Comparison of ENCODE assay signal across 9 cellular contexts in the genomic region with DNA sequence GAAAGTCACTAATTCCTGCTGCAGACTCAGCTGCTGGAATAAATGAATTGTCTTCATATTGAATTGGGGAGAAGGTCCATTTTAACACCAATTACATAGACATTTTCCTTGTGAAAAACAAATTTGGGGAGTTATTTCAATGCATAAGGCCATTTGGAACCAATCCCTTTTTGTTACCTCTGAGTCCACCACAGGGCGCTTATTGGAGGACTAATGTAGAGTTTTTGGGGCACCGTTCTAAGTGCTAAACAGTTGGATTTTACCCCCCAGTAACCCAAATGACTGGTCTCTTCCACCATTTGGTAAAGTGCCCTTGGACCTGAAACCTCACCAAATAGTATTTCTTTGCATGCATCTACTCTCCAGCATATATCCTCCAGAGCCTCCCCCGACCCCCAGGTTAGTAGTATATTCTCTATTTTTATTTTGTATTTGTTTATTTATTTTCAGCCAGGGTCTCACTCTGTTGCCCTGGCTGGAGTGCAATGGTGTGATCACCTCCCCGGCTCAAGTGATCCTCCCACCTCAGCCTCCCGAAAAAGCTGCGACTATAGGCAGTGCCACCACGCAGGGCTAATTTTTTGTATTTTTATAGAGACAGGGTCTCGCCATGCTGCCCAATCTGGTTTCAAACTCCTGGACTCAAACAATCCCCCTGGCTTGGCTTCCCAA. TPM values are rescaled to one million over a fixed set of nuclear protein-coding genes. Genes with fewer than 3 reads are reported as not detected.
DNase-seq lines count a peak whose midpoint lies in the region; ATAC-seq and TF ChIP-seq lines count a peak whose summit lies in the region.
"Had no signal": no experiment of that assay in that cellular context is flagged by ENCODE, and none has a peak within 500 bp of the region (broad histone marks: within the 10 kb centered on the region; RNA-seq: fewer than 3 reads in every experiment).

No MANE protein-coding gene starts in this region.

- H3K4me1 ChIP-seq in Karpas-422 (ENCODE audit: low read length): peaks cover 50% of the 10 kb centered on the region

- no peaks in the 10 kb centered on the region for H3K9me3 Mint-ChIP-seq in CD4-positive, alpha-beta T cell
- H3K9me3 Mint-ChIP-seq in central memory CD8-positive, alpha-beta T cell: no peaks in the 10 kb centered on the region
- H3K9me3 Mint-ChIP-seq in neural crest cell: no peaks in the 10 kb centered on the region

- H3K79me2 ChIP-seq in Karpas-422 (ENCODE audit: low read length): peaks cover 64% of the 10 kb centered on the region

- intact Hi-C loops in CD4-positive, alpha-beta T cell (cut with DNase I, micrococcal nuclease): loop anchor here (2.0 to 10.0 kb wide), 5 partner anchors 47 to 648 kb away; a partner anchor contains a TSS

- no peaks in the 10 kb centered on the region for H3K27me3 ChIP-seq in CD4-positive, alpha-beta T cell (ENCODE audit: control insufficient read depth, insufficient read depth, low read length)
- H3K27me3 ChIP-seq in Karpas-422 (ENCODE audit: low read length): no peaks in the 10 kb centered on the region

- no peaks in the 10 kb centered on the region for H3K27me3 Mint-ChIP-seq in CD4-positive, alpha-beta T cell
- no peaks in the 10 kb centered on the region for H3K27me3 Mint-ChIP-seq in central memory CD8-positive, alpha-beta T cell
- H3K27me3 Mint-ChIP-seq in neural crest cell (ENCODE audit: low read depth): no peaks in the 10 kb centered on the region

- TF ChIP-seq CTCF in CD4-positive, alpha-beta T cell (IDR thresholded peaks at IDR 0.05): no peak
- TF ChIP-seq CTCF in neural crest cell (conservative IDR thresholded peaks at IDR 0.05): no peak

- H4K20me1 ChIP-seq in Karpas-422 (ENCODE audit: insufficient read depth, low read depth, low read length): no peaks in the 10 kb centered on the region

- H3K27ac ChIP-seq in CD4-positive, alpha-beta T cell (ENCODE audit: low read depth, low read length): no peak overlapping the region
- 0 out of 2 replicates have a peak overlapping the region, but pooled peaks have one; percentile 5 for H3K27ac ChIP-seq in Karpas-422 (ENCODE audit: low read length)

- no peaks in the 10 kb centered on the region for H3K9me2 ChIP-seq in Karpas-422 (replicated peaks; ENCODE audit: insufficient read depth, low read length)

- ATAC-seq in CD4-positive, alpha-beta T cell (ENCODE audit: poor library complexity): no peak
- no peak for ATAC-seq in central memory CD8-positive, alpha-beta T cell (replicated peaks; ENCODE audit: extremely low read depth, poor library complexity, severe bottlenecking)
- ATAC-seq in activated CD4-positive, CD25-positive, alpha-beta regulatory T cell treated with anti-CD3 and anti-CD28 coated beads, Interleukin-2, amount 50 U/mL, for 24 hours: no peak

- no peaks in the 10 kb centered on the region for H3K9me3 ChIP-seq in CD4-positive, alpha-beta T cell (ENCODE audit: control insufficient read depth, low read length)
- no peaks in the 10 kb centered on the region for H3K9me3 ChIP-seq in Karpas-422 (ENCODE audit: low read length)

- DNase-seq in CD4-positive, alpha-beta T cell: no peak
- DNase-seq in Karpas-422 (no peak), neural crest cell (ENCODE audit: low read depth, low spot score) (no peak), hypothalamus (lab: John Stamatoyannopoulos, UW) (no peak), SW 1271 (lab: John Stamatoyannopoulos, UW) (no peak), epidermal melanocyte (ENCODE audit: insufficient read length, low spot score) (no peak)
- DNase-seq in central memory CD8-positive, alpha-beta T cell (ENCODE audit: low spot score in 2 of 2): no peak

- H2AFZ ChIP-seq in Karpas-422 (ENCODE audit: low read length): no peak overlapping the region

- H3K4me3 ChIP-seq in Karpas-422 (ENCODE audit: low read length): peak overlapping the region; percentile 91

- H3K9ac ChIP-seq in Karpas-422 (ENCODE audit: low read length): peak overlapping the region; percentile 95

- H3K4me2 ChIP-seq in Karpas-422 (ENCODE audit: low read depth, low read length, poor library complexity, severe bottlenecking): peak overlapping the region; percentile 89

- H3K27ac Mint-ChIP-seq in CD4-positive, alpha-beta T cell: peak overlapping the region; percentile 98
- H3K27ac Mint-ChIP-seq in central memory CD8-positive, alpha-beta T cell (ENCODE audit: low read depth): no peak overlapping the region
- no peak overlapping the region for H3K27ac Mint-ChIP-seq in neural crest cell (ENCODE audit: unreplicated experiment)

- POLR2A ChIA-PET in CD4-positive, alpha-beta T cell (lab: Charles Lee): interaction anchor here (1.9 kb wide), 1 partner anchor 41 kb away, joined by 5 read pairs; no protein-coding TSS in a partner anchor

- no peaks in the 10 kb centered on the region for H3K36me3 ChIP-seq in Karpas-422 (ENCODE audit: insufficient read depth, low read length)

- CTCF ChIA-PET in CD4-positive, alpha-beta T cell (lab: Charles Lee): interaction anchor here (0.8 to 2.0 kb wide), 4 partner anchors 14 to 388 kb away, joined by 3 to 14 read pairs (median 4); a partner anchor contains a TSS

- H3K36me3 Mint-ChIP-seq in CD4-positive, alpha-beta T cell (ENCODE audit: low read depth): peaks cover 52% of the 10 kb centered on the region
- H3K36me3 Mint-ChIP-seq in central memory CD8-positive, alpha-beta T cell (ENCODE audit: insufficient read depth): peaks cover 16% of the 10 kb centered on the region
- H3K36me3 Mint-ChIP-seq in neural crest cell (ENCODE audit: low read depth): no peaks in the 10 kb centered on the region

- peak overlapping the region; percentile 93 for H3K4me3 Mint-ChIP-seq in CD4-positive, alpha-beta T cell
- H3K4me3 Mint-ChIP-seq in central memory CD8-positive, alpha-beta T cell: peak overlapping the region; percentile 93
- H3K4me3 Mint-ChIP-seq in neural crest cell: peak overlapping the region; percentile 95

- peaks cover 85% of the 10 kb centered on the region for H3K4me1 Mint-ChIP-seq in CD4-positive, alpha-beta T cell (ENCODE audit: low read depth)
- peaks cover 67% of the 10 kb centered on the region for H3K4me1 Mint-ChIP-seq in central memory CD8-positive, alpha-beta T cell
- H3K4me1 Mint-ChIP-seq in neural crest cell: peaks cover 66% of the 10 kb centered on the region

RNA-seq across cellular contexts. Expression of a gene that starts 1.6 kb away (rescaled TPM):
- total RNA-seq in CD4-positive, alpha-beta T cell: 10 to 100 TPM; 10.9 to 12.1 TPM
- total RNA-seq in Karpas-422 (2014; rRNA removed; shearing (Covaris generic); ENCODE audit: low replicate concordance): 28.8 and 35.0 TPM in 2 replicates
- 16.6 and 22.5 TPM in 2 replicates for total RNA-seq in neural crest cell

RNA-seq across cellular contexts. Expression of a gene that starts 3.1 kb away (rescaled TPM):
- 1 to 10 TPM; 7.8 to 9.2 TPM for total RNA-seq in CD4-positive, alpha-beta T cell
- 9.9 and 13.0 TPM in 2 replicates for total RNA-seq in Karpas-422 (2014; rRNA removed; shearing (Covaris generic); ENCODE audit: low replicate concordance)
- total RNA-seq in neural crest cell: 19.2 and 19.6 TPM in 2 replicates

RNA-seq across cellular contexts. Expression of a gene that starts 26.6 kb away (rescaled TPM):
- under 1 TPM; 0.30 to 0.42 TPM for total RNA-seq in CD4-positive, alpha-beta T cell
- total RNA-seq in Karpas-422 (2014; rRNA removed; shearing (Covaris generic); ENCODE audit: low replicate concordance): 0.63 and 1.4 TPM in 2 replicates
- total RNA-seq in neural crest cell: 0.79 and 1.1 TPM in 2 replicates
- total RNA-seq: G401 had no signal

RNA-seq across cellular contexts. Expression of a gene that starts 27.7 kb away (rescaled TPM):
- total RNA-seq in CD4-positive, alpha-beta T cell: not detected
- 0.19 and 0.47 TPM in 2 replicates for total RNA-seq in Karpas-422 (2014; rRNA removed; shearing (Covaris generic); ENCODE audit: low replicate concordance)
- total RNA-seq in neural crest cell: not detected in 2 replicates

RNA-seq across cellular contexts. Expression of a gene that starts 35.2 kb away (rescaled TPM):
- 10 to 100 TPM; 73.8 to 80.1 TPM for total RNA-seq in CD4-positive, alpha-beta T cell
- total RNA-seq in Karpas-422 (2014; rRNA removed; shearing (Covaris generic); ENCODE audit: low replicate concordance): 91.6 and 140 TPM in 2 replicates
- 149 and 156 TPM in 2 replicates for total RNA-seq in neural crest cell
